In genomic region chr2:226835796-226836547, GRCh38 we compare ENCODE assay signal across 2 cellular contexts.
TF ChIP-seq lines count a peak whose summit lies in the region.

Gene RHBDD1 (plus strand): TSS chr2:226836054. CDS start chr2:226864694, 28,640 bp downstream.

TF ChIP-seq in IMR-90, 13 proteins besides CTCF, POLR2A, EP300 and RAD21 (continued from another document):
- TF ChIP-seq USF2 (IDR thresholded peaks at IDR 0.05; ENCODE audit: low read depth, low read length) (peak; percentile 46; the same call in 1 of the 2 replicates), FOS (IDR thresholded peaks at IDR 0.05; ENCODE audit: low read depth, low read length) (peak; percentile 8; the same call in 1 of the 2 replicates), ELK1 (IDR thresholded peaks at IDR 0.05; ENCODE audit: borderline replicate concordance, low read depth, low read length) (no peak), MXI1 (IDR thresholded peaks at IDR 0.05; ENCODE audit: borderline replicate concordance, low read depth, low read length) (peak; percentile 79), RCOR1 (IDR thresholded peaks at IDR 0.05; ENCODE audit: insufficient replicate concordance, low read length) (no peak)

TF ChIP-seq in PFSK-1, 5 proteins besides CTCF, POLR2A, EP300 and RAD21:
- TF ChIP-seq, protein P1, sequence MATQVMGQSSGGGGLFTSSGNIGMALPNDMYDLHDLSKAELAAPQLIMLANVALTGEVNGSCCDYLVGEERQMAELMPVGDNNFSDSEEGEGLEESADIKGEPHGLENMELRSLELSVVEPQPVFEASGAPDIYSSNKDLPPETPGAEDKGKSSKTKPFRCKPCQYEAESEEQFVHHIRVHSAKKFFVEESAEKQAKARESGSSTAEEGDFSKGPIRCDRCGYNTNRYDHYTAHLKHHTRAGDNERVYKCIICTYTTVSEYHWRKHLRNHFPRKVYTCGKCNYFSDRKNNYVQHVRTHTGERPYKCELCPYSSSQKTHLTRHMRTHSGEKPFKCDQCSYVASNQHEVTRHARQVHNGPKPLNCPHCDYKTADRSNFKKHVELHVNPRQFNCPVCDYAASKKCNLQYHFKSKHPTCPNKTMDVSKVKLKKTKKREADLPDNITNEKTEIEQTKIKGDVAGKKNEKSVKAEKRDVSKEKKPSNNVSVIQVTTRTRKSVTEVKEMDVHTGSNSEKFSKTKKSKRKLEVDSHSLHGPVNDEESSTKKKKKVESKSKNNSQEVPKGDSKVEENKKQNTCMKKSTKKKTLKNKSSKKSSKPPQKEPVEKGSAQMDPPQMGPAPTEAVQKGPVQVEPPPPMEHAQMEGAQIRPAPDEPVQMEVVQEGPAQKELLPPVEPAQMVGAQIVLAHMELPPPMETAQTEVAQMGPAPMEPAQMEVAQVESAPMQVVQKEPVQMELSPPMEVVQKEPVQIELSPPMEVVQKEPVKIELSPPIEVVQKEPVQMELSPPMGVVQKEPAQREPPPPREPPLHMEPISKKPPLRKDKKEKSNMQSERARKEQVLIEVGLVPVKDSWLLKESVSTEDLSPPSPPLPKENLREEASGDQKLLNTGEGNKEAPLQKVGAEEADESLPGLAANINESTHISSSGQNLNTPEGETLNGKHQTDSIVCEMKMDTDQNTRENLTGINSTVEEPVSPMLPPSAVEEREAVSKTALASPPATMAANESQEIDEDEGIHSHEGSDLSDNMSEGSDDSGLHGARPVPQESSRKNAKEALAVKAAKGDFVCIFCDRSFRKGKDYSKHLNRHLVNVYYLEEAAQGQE (IDR thresholded peaks at IDR 0.05; ENCODE audit: insufficient read depth in 1 of 2, low read depth in 2 of 2, low read length in 2 of 2): 0 out of 4 replicates have a peak, but pooled peaks of 1 of the 2 experiments have one; percentile 2
- TF ChIP-seq POLR2AphosphoS5 (IDR thresholded peaks at IDR 0.05; ENCODE audit: low read depth, low read length): peak; percentile 88
- TF ChIP-seq TAF1 (IDR thresholded peaks at IDR 0.05; ENCODE audit: borderline replicate concordance, insufficient read depth, low read length): peak; percentile 57; the same call in 1 of the 2 replicates
- peak; percentile 71 for TF ChIP-seq FOXP2 (optimal IDR thresholded peaks at IDR 0.05; ENCODE audit: borderline replicate concordance, extremely low read depth, extremely low read length, insufficient read depth)
- TF ChIP-seq SIN3A (IDR thresholded peaks at IDR 0.05; ENCODE audit: borderline replicate concordance, insufficient read depth, low read length): peak; percentile 54; the same call in 1 of the 2 replicates
